Comparison of ENCODE assay signal across 17 cellular contexts in genomic region chr9:128088253-128088945, GRCh38. TPM values are rescaled to one million over a fixed set of nuclear protein-coding genes. Genes with fewer than 3 reads are reported as not detected.
A peak's percentile ranks its signal among the peaks of the same experiment; 100 is the strongest.
DNase-seq lines count a peak whose midpoint lies in the region; ATAC-seq and TF ChIP-seq lines count a peak whose summit lies in the region.
"Had no signal": no experiment of that assay in that cellular context is flagged by ENCODE, and none has a peak within 500 bp of the region (broad histone marks: within the 10 kb centered on the region; RNA-seq: fewer than 3 reads in every experiment).

No MANE protein-coding gene starts in this region.

- peak overlapping the region; percentile 3 for H3K4me3 Mint-ChIP-seq in activated naive CD4-positive, alpha-beta T cell treated with anti-CD3 and anti-CD28 coated beads, Interleukin-2, amount 50 U/mL, for 24 hours
- no peak overlapping the region for H3K4me3 Mint-ChIP-seq in immature natural killer cell
- H3K4me3 Mint-ChIP-seq: T-helper 1 cell treated with Interleukin-12 subunit alpha and Interleukin-12 subunit beta and Interleukin-4 antibody, amounts not matched to agents 30 μg/mL and 1 μg/mL, for 36 hours had no signal

- peaks cover 20 to 26% of the 10 kb centered on the region in 2 donors for H3K4me1 ChIP-seq in uterus

- peak overlapping the region; percentile 38 for H3K27ac Mint-ChIP-seq in activated naive CD4-positive, alpha-beta T cell treated with anti-CD3 and anti-CD28 coated beads, Interleukin-2, amount 50 U/mL, for 24 hours
- peak overlapping the region in 4 of 6 donors; percentile 1 to 60 (median 27) for H3K27ac Mint-ChIP-seq in immature natural killer cell
- H3K27ac Mint-ChIP-seq: T-helper 1 cell treated with Interleukin-12 subunit alpha and Interleukin-12 subunit beta and Interleukin-4 antibody, amounts not matched to agents 30 μg/mL and 1 μg/mL, for 36 hours had no signal

- H3K27me3 Mint-ChIP-seq in activated naive CD4-positive, alpha-beta T cell treated with anti-CD3 and anti-CD28 coated beads, Interleukin-2, amount 50 U/mL, for 24 hours = no peaks in the 10 kb centered on the region
- peaks cover 0 to 2% (median 0%) of the 10 kb centered on the region in 3 donors for H3K27me3 Mint-ChIP-seq in immature natural killer cell (ENCODE audit: low read depth in 3 of 3)

- H3K27ac ChIP-seq in WERI-Rb-1 (no peak overlapping the region), uterus (peak overlapping the region; percentile 26 to 47)
- H3K27ac ChIP-seq: esophagus squamous epithelium, right atrium auricular region had no signal

- H3K27me3 ChIP-seq in WERI-Rb-1 (ENCODE audit: insufficient read depth, low read depth, severe bottlenecking) (no peaks in the 10 kb centered on the region), uterus (no peaks in the 10 kb centered on the region)
- H3K27me3 ChIP-seq: esophagus squamous epithelium, right atrium auricular region had no signal

- H3K36me3 Mint-ChIP-seq in activated naive CD4-positive, alpha-beta T cell treated with anti-CD3 and anti-CD28 coated beads, Interleukin-2, amount 50 U/mL, for 24 hours = peaks cover 3% of the 10 kb centered on the region
- peaks cover 0 to 11% (median 4%) of the 10 kb centered on the region in 3 donors for H3K36me3 Mint-ChIP-seq in immature natural killer cell

- no peak for TF ChIP-seq POLR2A in uterus (IDR thresholded peaks at IDR 0.05)

- H3K9me3 ChIP-seq in WERI-Rb-1 (ENCODE audit: severe bottlenecking) = no peaks in the 10 kb centered on the region
- H3K9me3 ChIP-seq in uterus = no peaks in the 10 kb centered on the region
- H3K9me3 ChIP-seq: esophagus squamous epithelium, right atrium auricular region had no signal

- peak; percentile 18; the same call in 1 of the 2 replicates for TF ChIP-seq CTCF in WERI-Rb-1 (IDR thresholded peaks at IDR 0.05; ENCODE audit: low read depth, low read length)
- no peak for TF ChIP-seq CTCF in uterus (IDR thresholded peaks at IDR 0.05)
- no peak for TF ChIP-seq CTCF in omental fat pad (IDR thresholded peaks at IDR 0.05)

- peaks cover 71% of the 10 kb centered on the region for H3K4me1 Mint-ChIP-seq in activated naive CD4-positive, alpha-beta T cell treated with anti-CD3 and anti-CD28 coated beads, Interleukin-2, amount 50 U/mL, for 24 hours
- H3K4me1 Mint-ChIP-seq in immature natural killer cell = peaks cover 46 to 74% of the 10 kb centered on the region in 2 donors

- H3K4me3 ChIP-seq in WERI-Rb-1 (ENCODE audit: low read depth, low read length) (no peak overlapping the region), uterus (no peak overlapping the region)
- H3K4me3 ChIP-seq: esophagus squamous epithelium, right atrium auricular region had no signal

- intact Hi-C loops in uterus (cut with DNase I; ENCODE audit: low total_unique reads) = no loop called here

- ATAC-seq in omental fat pad (ENCODE audit: low FRiP score) = no peak

- H3K36me3 ChIP-seq in WERI-Rb-1 = peaks cover 25% of the 10 kb centered on the region
- H3K36me3 ChIP-seq in uterus = no peaks in the 10 kb centered on the region
- H3K36me3 ChIP-seq: right atrium auricular region had no signal

- H3K9me3 Mint-ChIP-seq in activated naive CD4-positive, alpha-beta T cell treated with anti-CD3 and anti-CD28 coated beads, Interleukin-2, amount 50 U/mL, for 24 hours = no peaks in the 10 kb centered on the region
- no peaks in the 10 kb centered on the region for H3K9me3 Mint-ChIP-seq in immature natural killer cell
- H3K9me3 Mint-ChIP-seq: T-helper 1 cell treated with Interleukin-12 subunit alpha and Interleukin-12 subunit beta and Interleukin-4 antibody, amounts not matched to agents 30 μg/mL and 1 μg/mL, for 36 hours had no signal

- no peak for DNase-seq in activated naive CD4-positive, alpha-beta T cell treated with anti-CD3 and anti-CD28 coated beads, Interleukin-2, amount 50 U/mL, for 16 hours
- DNase-seq in WERI-Rb-1 (no peak), immature natural killer cell (no peak), uterus (no peak), GDM1 (lab: John Stamatoyannopoulos, UW) (no peak), omental fat pad (ENCODE audit: low spot score) (no peak)
- no peak for DNase-seq in activated CD8-positive, alpha-beta memory T cell treated with anti-CD3 and anti-CD28 coated beads for 24 hours
- DNase-seq: activated CD4-positive, alpha-beta T cell treated with anti-CD3 and anti-CD28 coated beads for 4 hours; esophagus squamous epithelium; islet precursor cell; Karpas-422; mesendoderm; NCI-H2227 treated with DMSO at 0.1 percent for 48 hours; substantia nigra had no signal

RNA-seq across cellular contexts. Expression of gene SLC25A25, which starts 20.4 kb away (rescaled TPM):
- 1 to 10 TPM; 2.8 to 8.8 (median 4.9) TPM for polyA plus RNA-seq in immature natural killer cell
- total RNA-seq in uterus (10 to 100 TPM; 14.3 to 49.7 (median 49.0) TPM), omental fat pad (100 to 1,000 TPM in 2 of 4 donors, 10 to 100 TPM in 2; 37.8 to 147 (median 102) TPM)

RNA-seq across cellular contexts. Expression of gene NAIF1, which starts 21.3 kb away (rescaled TPM):
- polyA plus RNA-seq in immature natural killer cell = 10 to 100 TPM in 2 of 3 donors, 1 to 10 TPM in 1; 5.1 to 17.2 (median 10.5) TPM
- total RNA-seq in uterus = 10 to 100 TPM in 2 of 4 donors, 1 to 10 TPM in 2; 3.8 to 27.4 (median 10.6) TPM
- total RNA-seq in omental fat pad = 10 to 100 TPM in 1 of 4 donors, 1 to 10 TPM in 3; 5.3 to 13.1 (median 6.7) TPM

RNA-seq across cellular contexts. Expression of gene PTGES2, which starts 39.1 kb away (rescaled TPM):
- polyA plus RNA-seq in immature natural killer cell = 10 to 100 TPM; 31.4 to 60.9 (median 56.6) TPM
- 100 to 1,000 TPM in 1 of 4 donors, 10 to 100 TPM in 3; 21.5 to 173 (median 64.2) TPM for total RNA-seq in uterus
- total RNA-seq in omental fat pad = 10 to 100 TPM; 34.6 to 59.4 (median 53.0) TPM
